ENCODE assay signal across 19 cellular contexts in genomic region chr11:69984457-69985261, GRCh38.
DNase-seq lines count a peak whose midpoint lies in the region; ATAC-seq and TF ChIP-seq lines count a peak whose summit lies in the region.
"Had no signal": no experiment of that assay in that cellular context is flagged by ENCODE, and none has a peak within 500 bp of the region (broad histone marks: within the 10 kb centered on the region; RNA-seq: fewer than 3 reads in every experiment).

No MANE protein-coding gene starts in this region.

- no peaks in the 10 kb centered on the region for H3K36me3 Mint-ChIP-seq in stimulated activated naive B cell treated with anti-CD40 and anti-IgM and Interleukin-4, amounts not matched to agents 10 μg/mL and 1 μg/mL and 100 μg/mL, for 72 hours
- H3K36me3 Mint-ChIP-seq: activated naive CD8-positive, alpha-beta T cell; naive thymus-derived CD8-positive, alpha-beta T cell had no signal

- H3K36me3 ChIP-seq in HUES48 (ENCODE audit: control insufficient read depth, insufficient read depth, low read length) = no peaks in the 10 kb centered on the region
- H3K36me3 ChIP-seq: cardiac muscle cell, heart left ventricle had no signal

- peaks cover 64 to 84% of the 10 kb centered on the region in 2 donors for H3K27me3 Mint-ChIP-seq in stimulated activated naive B cell treated with anti-CD40 and anti-IgM and Interleukin-4, amounts not matched to agents 10 μg/mL and 1 μg/mL and 100 μg/mL, for 72 hours

- H3K9ac ChIP-seq in HUES48 (ENCODE audit: low read depth, low read length) = no peak overlapping the region

- no peaks in the 10 kb centered on the region for H3K9me3 Mint-ChIP-seq in stimulated activated naive B cell treated with anti-CD40 and anti-IgM and Interleukin-4, amounts not matched to agents 10 μg/mL and 1 μg/mL and 100 μg/mL, for 72 hours
- H3K9me3 Mint-ChIP-seq: activated CD4-positive, alpha-beta memory T cell treated with anti-CD3 and anti-CD28 coated beads, Interleukin-2, amount 10 ng/mL, durations not matched to agents 7 days and 5 days; activated T-cell treated with anti-CD3 and anti-CD28 coated beads, Interleukin-2, amount 50 U/mL, for 72 hours; naive thymus-derived CD8-positive, alpha-beta T cell had no signal

- H3K4me1 Mint-ChIP-seq in stimulated activated naive B cell treated with anti-CD40 and anti-IgM and Interleukin-4, amounts not matched to agents 10 μg/mL and 1 μg/mL and 100 μg/mL, for 72 hours = peaks cover 17 to 34% of the 10 kb centered on the region in 2 donors
- H3K4me1 Mint-ChIP-seq: activated CD4-positive, alpha-beta memory T cell treated with anti-CD3 and anti-CD28 coated beads, Interleukin-2, amount 10 ng/mL, durations not matched to agents 7 days and 5 days had no signal

- no peak overlapping the region for H3K27ac Mint-ChIP-seq in stimulated activated naive B cell treated with anti-CD40 and anti-IgM and Interleukin-4, amounts not matched to agents 10 μg/mL and 1 μg/mL and 100 μg/mL, for 72 hours
- H3K27ac Mint-ChIP-seq: activated CD4-positive, alpha-beta memory T cell treated with anti-CD3 and anti-CD28 coated beads, Interleukin-2, amount 10 ng/mL, durations not matched to agents 7 days and 5 days; activated naive CD8-positive, alpha-beta T cell; activated T-cell treated with anti-CD3 and anti-CD28 coated beads, Interleukin-2, amount 50 U/mL, for 72 hours had no signal

- H3K4me3 ChIP-seq in HUES48 (ENCODE audit: low read depth, low read length) = peak overlapping the region; percentile 64; the same call in 1 of the 2 replicates

- intact Hi-C loops in left colon (cut with DNase I, micrococcal nuclease) = no loop called here

- ATAC-seq in left colon (peak; percentile 15), GM18517 (IDR thresholded peaks at IDR 0.05; ENCODE audit: unreplicated experiment) (no peak)
- ATAC-seq in stimulated activated naive B cell treated with anti-CD40 and anti-IgM and Interleukin-4, amounts not matched to agents 10 μg/mL and 1 μg/mL and 100 μg/mL, for 72 hours (replicated peaks) = no peak
- ATAC-seq: activated T-cell treated with anti-CD3 and anti-CD28 coated beads, Interleukin-2, amount 50 U/mL, for 72 hours; naive thymus-derived CD8-positive, alpha-beta T cell had no signal

- peaks cover 67% of the 10 kb centered on the region for H3K27me3 ChIP-seq in HUES48 (ENCODE audit: control insufficient read depth, insufficient read depth, low read length)

- H3K4me1 ChIP-seq in HUES48 (ENCODE audit: control insufficient read depth, insufficient read depth, low read length) = peaks cover 32% of the 10 kb centered on the region

- no peak overlapping the region for H3K27ac ChIP-seq in HUES48 (ENCODE audit: low read depth, low read length)
- H3K27ac ChIP-seq: cardiac muscle cell, RWPE1, VCaP had no signal

- DNase-seq in astrocyte of the hippocampus (ENCODE audit: low read depth, low spot score) (peak; percentile 12), left colon (no peak), GM20000 (ENCODE audit: low spot score) (no peak), GDM1 (lab: John Stamatoyannopoulos, UW) (no peak)
- no peak for DNase-seq in stimulated activated naive B cell treated with anti-CD40 and anti-IgM and Interleukin-4, amounts not matched to agents 10 μg/mL and 1 μg/mL and 100 μg/mL, for 72 hours
- DNase-seq: activated CD4-positive, alpha-beta memory T cell treated with anti-CD3 and anti-CD28 coated beads, Interleukin-2, amount 10 ng/mL, durations not matched to agents 7 days and 5 days; activated T-cell treated with anti-CD3 and anti-CD28 coated beads, Interleukin-2, amount 50 U/mL, for 72 hours; AML-193; effector CD4-positive, alpha-beta T cell; naive thymus-derived CD8-positive, alpha-beta T cell; NK-92 treated with Interleukin-12 subunit alpha and Interleukin-12 subunit beta, amount 100 ng/mL, for 24 hours; SW 1271 had no signal

- no peak for TF ChIP-seq CTCF in GM20000 (IDR thresholded peaks at IDR 0.05; ENCODE audit: extremely low read depth, missing control alignments)

- H3K9me3 ChIP-seq in HUES48 (ENCODE audit: control insufficient read depth, insufficient read depth, low read length) = no peaks in the 10 kb centered on the region
- H3K9me3 ChIP-seq: heart left ventricle had no signal

- peak overlapping the region; percentile 10 to 48 for H3K4me3 Mint-ChIP-seq in stimulated activated naive B cell treated with anti-CD40 and anti-IgM and Interleukin-4, amounts not matched to agents 10 μg/mL and 1 μg/mL and 100 μg/mL, for 72 hours
- H3K4me3 Mint-ChIP-seq: activated CD4-positive, alpha-beta memory T cell treated with anti-CD3 and anti-CD28 coated beads, Interleukin-2, amount 10 ng/mL, durations not matched to agents 7 days and 5 days; activated naive CD8-positive, alpha-beta T cell; activated T-cell treated with anti-CD3 and anti-CD28 coated beads, Interleukin-2, amount 50 U/mL, for 72 hours; naive thymus-derived CD8-positive, alpha-beta T cell had no signal
